ENCODE assay signal across 18 cellular contexts in genomic region chr16:1560153-1560552, GRCh38. TPM values are rescaled to one million over a fixed set of nuclear protein-coding genes. Genes with fewer than 3 reads are reported as not detected.
A peak's percentile ranks its signal among the peaks of the same experiment; 100 is the strongest.
DNase-seq lines count a peak whose midpoint lies in the region; ATAC-seq and TF ChIP-seq lines count a peak whose summit lies in the region.
"Had no signal": no experiment of that assay in that cellular context is flagged by ENCODE, and none has a peak within 500 bp of the region (broad histone marks: within the 10 kb centered on the region; RNA-seq: fewer than 3 reads in every experiment).

No MANE protein-coding gene starts in this region.

- H3K27me3 Mint-ChIP-seq in CD4-positive, alpha-beta T cell, result no peaks in the 10 kb centered on the region
- H3K27me3 Mint-ChIP-seq in naive thymus-derived CD8-positive, alpha-beta T cell, result no peaks in the 10 kb centered on the region
- H3K27me3 Mint-ChIP-seq: B cell had no signal

- H3K9me3 ChIP-seq in BLaER1 (no peaks in the 10 kb centered on the region), WERI-Rb-1 (ENCODE audit: severe bottlenecking) (no peaks in the 10 kb centered on the region)
- no peaks in the 10 kb centered on the region for H3K9me3 ChIP-seq in CD4-positive, alpha-beta T cell (ENCODE audit: control insufficient read depth, low read length)
- H3K9me3 ChIP-seq: MG63 had no signal

- no peak for TF ChIP-seq CTCF in CD4-positive, alpha-beta T cell (IDR thresholded peaks at IDR 0.05)
- no peak for TF ChIP-seq CTCF in WERI-Rb-1 (IDR thresholded peaks at IDR 0.05; ENCODE audit: low read depth, low read length)

- H3K27me3 ChIP-seq in BLaER1 (no peaks in the 10 kb centered on the region), WERI-Rb-1 (ENCODE audit: insufficient read depth, low read depth, severe bottlenecking) (no peaks in the 10 kb centered on the region)
- no peaks in the 10 kb centered on the region for H3K27me3 ChIP-seq in CD4-positive, alpha-beta T cell (ENCODE audit: control insufficient read depth, insufficient read depth, low read length)
- H3K27me3 ChIP-seq: MG63 had no signal

- H3K4me2 ChIP-seq in BLaER1, result no peak overlapping the region
- H3K4me2 ChIP-seq: KMS-11, PC-9 had no signal

- POLR2A ChIA-PET in CD4-positive, alpha-beta T cell (lab: Charles Lee), result interaction anchor here (0.6 to 1.7 kb wide), 7 partner anchors 10 to 148 kb away, joined by 3 to 10 read pairs (median 4); partner anchors contain the start of genes CRAMP1 and IFT140
- POLR2A ChIA-PET in naive thymus-derived CD8-positive, alpha-beta T cell (lab: Charles Lee), result interaction anchor here (1.4 to 8.1 kb wide), 2 partner anchors 16 to 23 kb away, joined by 11 to 103 read pairs; partner anchors contain the start of gene TMEM204

- H3K36me3 Mint-ChIP-seq in CD4-positive, alpha-beta T cell (ENCODE audit: low read depth), result peaks cover 25% of the 10 kb centered on the region
- H3K36me3 Mint-ChIP-seq in naive thymus-derived CD8-positive, alpha-beta T cell, result peaks cover 0 to 30% (median 4%) of the 10 kb centered on the region in 3 donors

- H3K27ac ChIP-seq in BLaER1, result no peak overlapping the region
- H3K27ac ChIP-seq in CD4-positive, alpha-beta T cell (ENCODE audit: low read depth, low read length), result peak overlapping the region; percentile 34
- peak overlapping the region; percentile 78 for H3K27ac ChIP-seq in WERI-Rb-1
- H3K27ac ChIP-seq: KMS-11, PC-9 had no signal

- peaks cover 35% of the 10 kb centered on the region for H3K4me1 ChIP-seq in BLaER1

- CTCF ChIA-PET in CD4-positive, alpha-beta T cell (lab: Charles Lee), result no interaction called here

- H3K4me3 Mint-ChIP-seq in CD4-positive, alpha-beta T cell, result no peak overlapping the region
- peak overlapping the region in 9 of 10 donors; percentile 40 to 84 (median 77) for H3K4me3 Mint-ChIP-seq in naive thymus-derived CD8-positive, alpha-beta T cell
- H3K4me3 Mint-ChIP-seq: B cell had no signal

- peak overlapping the region; percentile 79 for H3K27ac Mint-ChIP-seq in CD4-positive, alpha-beta T cell
- H3K27ac Mint-ChIP-seq in naive thymus-derived CD8-positive, alpha-beta T cell, result peak overlapping the region; percentile 84 to 97 (median 92)
- H3K27ac Mint-ChIP-seq: B cell had no signal

- intact Hi-C loops in CD4-positive, alpha-beta T cell (cut with DNase I, micrococcal nuclease), result no loop called here

- H3K4me3 ChIP-seq in BLaER1, result no peak overlapping the region
- no peak overlapping the region for H3K4me3 ChIP-seq in WERI-Rb-1 (ENCODE audit: low read depth, low read length)
- H3K4me3 ChIP-seq: MG63, PC-9 had no signal

- H3K36me3 ChIP-seq in BLaER1 (peaks cover 63% of the 10 kb centered on the region), WERI-Rb-1 (peaks cover 61% of the 10 kb centered on the region)

- peak overlapping the region; percentile 18; the same call in 1 of the 2 replicates for H3K9ac ChIP-seq in BLaER1
- H3K9ac ChIP-seq: KMS-11 had no signal

- H3K4me1 Mint-ChIP-seq in CD4-positive, alpha-beta T cell (ENCODE audit: low read depth), result peaks cover 43% of the 10 kb centered on the region
- H3K4me1 Mint-ChIP-seq in naive thymus-derived CD8-positive, alpha-beta T cell, result peaks cover 22 to 56% (median 38%) of the 10 kb centered on the region in 4 donors
- H3K4me1 Mint-ChIP-seq: B cell had no signal

- H4K20me1 ChIP-seq in BLaER1, result peaks cover 8% of the 10 kb centered on the region; the same call in 1 of the 2 replicates

- no peaks in the 10 kb centered on the region for H3K9me3 Mint-ChIP-seq in CD4-positive, alpha-beta T cell
- H3K9me3 Mint-ChIP-seq in naive thymus-derived CD8-positive, alpha-beta T cell, result no peaks in the 10 kb centered on the region

- no peak for ATAC-seq in CD4-positive, alpha-beta T cell (ENCODE audit: poor library complexity)
- ATAC-seq in naive thymus-derived CD8-positive, alpha-beta T cell, result no peak
- ATAC-seq: Right ventricle myocardium inferior had no signal

- DNase-seq in CD4-positive, alpha-beta T cell, result no peak
- no peak for DNase-seq in WERI-Rb-1
- no peak for DNase-seq in naive thymus-derived CD8-positive, alpha-beta T cell
- DNase-seq in ecto neural progenitor cell (ENCODE audit: low spot score), result no peak
- no peak for DNase-seq in NCI-H1105 (lab: John Stamatoyannopoulos, UW)
- no peak for DNase-seq in activated CD4-positive, CD25-positive, alpha-beta regulatory T cell (lab: John Stamatoyannopoulos, UW)
- DNase-seq: EL, MG63, NCI-H1092 treated with DMSO at 0.1 percent for 48 hours, NCI-H187, NCI-H446, NCI-H774, PC-9 had no signal

RNA-seq across cellular contexts. Expression of gene TMEM204, which starts 26.7 kb away (rescaled TPM):
- total RNA-seq in CD4-positive, alpha-beta T cell, result 10 to 100 TPM; 20.5 to 22.1 TPM
- 100 to 1,000 TPM; 186 to 196 TPM for total RNA-seq in naive thymus-derived CD8-positive, alpha-beta T cell
- 100 to 1,000 TPM in 2 of 3 donors, 10 to 100 TPM in 1; 95.9 to 135 (median 125) TPM for polyA plus RNA-seq in naive thymus-derived CD8-positive, alpha-beta T cell
- total RNA-seq: H4, PC-9 had no signal

RNA-seq across cellular contexts. Expression of gene IFT140, which starts 51.7 kb away (rescaled TPM):
- total RNA-seq in CD4-positive, alpha-beta T cell, result 1 to 10 TPM; 4.3 to 5.6 TPM
- total RNA-seq in naive thymus-derived CD8-positive, alpha-beta T cell, result 10 to 100 TPM; 10.4 to 11.1 TPM
- 10 to 100 TPM in 2 of 3 donors, 1 to 10 TPM in 1; 4.5 to 21.2 (median 16.8) TPM for polyA plus RNA-seq in naive thymus-derived CD8-positive, alpha-beta T cell

RNA-seq across cellular contexts. Expression of gene CRAMP1, which starts 52.0 kb away (rescaled TPM):
- total RNA-seq in CD4-positive, alpha-beta T cell, result 10 to 100 TPM; 14.1 to 15.2 TPM
- 10 to 100 TPM; 24.4 to 25.4 TPM for total RNA-seq in naive thymus-derived CD8-positive, alpha-beta T cell
- 1 to 10 TPM; 1.3 to 3.1 (median 1.9) TPM for polyA plus RNA-seq in naive thymus-derived CD8-positive, alpha-beta T cell

Comparison
In these comparisons a context has a peak if more than half of its experiments do, and no peak if none do; other contexts are left out.
1. RNA of gene TMEM204, which starts 26.7 kb away (total RNA-seq): 186 to 196 TPM in naive thymus-derived CD8-positive, alpha-beta T cell; 20.5 to 22.1 TPM in CD4-positive, alpha-beta T cell; every median in the first group is over 4 times any median in the second.